Comparison of ENCODE assay signal across 19 cellular contexts in the genomic region with DNA sequence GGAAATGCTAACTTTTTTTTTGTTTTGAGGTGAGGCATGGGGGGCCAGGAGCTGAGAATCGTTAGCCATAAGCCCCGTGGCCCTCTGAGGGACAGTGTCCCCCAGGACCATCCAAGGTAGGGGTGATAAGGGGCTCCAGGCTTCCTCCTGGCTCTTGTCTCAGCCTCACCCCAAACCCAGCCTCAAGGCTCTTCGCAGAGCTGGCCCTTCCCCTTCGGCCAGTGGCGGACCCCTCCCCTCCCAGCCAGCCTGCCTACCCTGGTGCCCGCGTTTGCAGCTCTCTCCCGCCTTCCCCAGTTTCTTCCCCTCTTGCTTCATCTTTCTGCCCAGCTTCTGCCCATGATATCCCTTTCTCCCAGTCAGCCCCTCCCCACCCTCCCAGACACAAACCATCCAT. TPM values are rescaled to one million over a fixed set of nuclear protein-coding genes. Genes with fewer than 3 reads are reported as not detected.
DNase-seq lines count a peak whose midpoint lies in the region; ATAC-seq, FAIRE-seq and TF ChIP-seq lines count a peak whose summit lies in the region.
"Had no signal": no experiment of that assay in that cellular context is flagged by ENCODE, and none has a peak within 500 bp of the region (broad histone marks: within the 10 kb centered on the region; RNA-seq: fewer than 3 reads in every experiment).

No MANE protein-coding gene starts in this region.

- CTCF ChIA-PET in HepG2 (lab: Yijun Ruan, JAX; ENCODE audit: low intra/inter-chr PET ratio, low total read pairs) (no interaction called here), mammary epithelial cell (lab: Charles Lee; ENCODE audit: low non-redundant PET) (no interaction called here)

- TF ChIP-seq CTCF in OCI-LY3 (IDR thresholded peaks at IDR 0.05; ENCODE audit: low read depth, low read length) (no peak), HepG2 (CRISPR knock-in tag; IDR thresholded peaks at IDR 0.05) (no peak), upper lobe of right lung (IDR thresholded peaks at IDR 0.05) (no peak), mammary epithelial cell (conservative IDR thresholded peaks at IDR 0.05 in 1 of 2, IDR thresholded peaks at IDR 0.05 in 1 of 2; ENCODE audit: extremely low read depth in 1 of 2, insufficient read depth in 1 of 2, low read depth in 1 of 2, low read length in 2 of 2) (no peak)

- H3K9me3 Mint-ChIP-seq in activated naive CD8-positive, alpha-beta T cell treated with anti-CD3 and anti-CD28 coated beads, Interleukin-2, amount 10 ng/mL, durations not matched to agents 7 days and 5 days, result no peaks in the 10 kb centered on the region
- H3K9me3 Mint-ChIP-seq in activated naive CD8-positive, alpha-beta T cell treated with anti-CD3 and anti-CD28 coated beads, Interleukin-2, amount 50 U/mL, for 24 hours, result no peaks in the 10 kb centered on the region
- H3K9me3 Mint-ChIP-seq: CD8-positive, alpha-beta T cell had no signal

- no peak overlapping the region for H3K9ac ChIP-seq in OCI-LY3 (ENCODE audit: low read length)
- no peak overlapping the region for H3K9ac ChIP-seq in HepG2 (ENCODE audit: insufficient read depth, low read depth, low read length)
- H3K9ac ChIP-seq in mammary epithelial cell (ENCODE audit: insufficient read depth, low read length), result no peak overlapping the region

- no peak overlapping the region for H3K27ac Mint-ChIP-seq in activated naive CD8-positive, alpha-beta T cell treated with anti-CD3 and anti-CD28 coated beads, Interleukin-2, amount 10 ng/mL, durations not matched to agents 7 days and 5 days
- no peak overlapping the region for H3K27ac Mint-ChIP-seq in activated naive CD8-positive, alpha-beta T cell treated with anti-CD3 and anti-CD28 coated beads, Interleukin-2, amount 50 U/mL, for 24 hours
- H3K27ac Mint-ChIP-seq: CD8-positive, alpha-beta T cell; H9 had no signal

- H3K36me3 ChIP-seq in OCI-LY3 (replicated peaks; ENCODE audit: low read depth, low read length) (no peaks in the 10 kb centered on the region), HepG2 (replicated peaks in 1 of 2; ENCODE audit: control insufficient read depth in 1 of 2, insufficient read depth in 2 of 2, low read length in 2 of 2) (no peaks in the 10 kb centered on the region), upper lobe of right lung (no peaks in the 10 kb centered on the region), mammary epithelial cell (ENCODE audit: insufficient read depth, low read length) (no peaks in the 10 kb centered on the region)
- H3K36me3 ChIP-seq: SJCRH30 had no signal

- POLR2A ChIA-PET in activated naive CD8-positive, alpha-beta T cell treated with anti-CD3 and anti-CD28 coated beads, Interleukin-2, amount 10 ng/mL, durations not matched to agents 7 days and 5 days (lab: Charles Lee), result interaction anchor here (0.7 kb wide), 1 partner anchor 14 kb away, joined by 3 read pairs; no protein-coding TSS in a partner anchor
- POLR2A ChIA-PET in HepG2 (lab: Yijun Ruan, JAX), result no interaction called here

- TF ChIP-seq EP300 in HepG2 (IDR thresholded peaks at IDR 0.05; ENCODE audit: low read depth in 2 of 2, low read length in 2 of 2), result no peak
- TF ChIP-seq EP300 in HepG2 (CRISPR knock-in tag; IDR thresholded peaks at IDR 0.05; ENCODE audit: borderline replicate concordance), result no peak

- ATAC-seq in activated naive CD8-positive, alpha-beta T cell treated with anti-CD3 and anti-CD28 coated beads, Interleukin-2, amount 10 ng/mL, durations not matched to agents 7 days and 5 days (ENCODE audit: low read depth), result no peak
- ATAC-seq in activated naive CD8-positive, alpha-beta T cell treated with anti-CD3 and anti-CD28 coated beads, Interleukin-2, amount 50 U/mL, for 24 hours, result no peak
- ATAC-seq in HepG2 (no peak), upper lobe of right lung (no peak), HG03521 (IDR thresholded peaks at IDR 0.05; ENCODE audit: unreplicated experiment) (no peak)
- ATAC-seq: CD8-positive, alpha-beta T cell; K562; Panc1 had no signal

- H3K9me3 ChIP-seq in OCI-LY3 (ENCODE audit: insufficient read depth, low read length) (no peaks in the 10 kb centered on the region), HepG2 (ENCODE audit: low read length) (no peaks in the 10 kb centered on the region), upper lobe of right lung (no peaks in the 10 kb centered on the region), mammary epithelial cell (replicated peaks; ENCODE audit: insufficient read depth, low read length) (no peaks in the 10 kb centered on the region)
- H3K9me3 ChIP-seq: SJCRH30 had no signal

- intact Hi-C loops in HepG2 (cut with micrococcal nuclease; ENCODE audit: unreplicated experiment), result no loop called here
- intact Hi-C loops in upper lobe of right lung (cut with DNase I), result no loop called here
- intact Hi-C loops in mammary epithelial cell (cut with micrococcal nuclease), result no loop called here

- H3K79me2 ChIP-seq in OCI-LY3 (ENCODE audit: low read length), result no peaks in the 10 kb centered on the region
- no peaks in the 10 kb centered on the region for H3K79me2 ChIP-seq in HepG2 (ENCODE audit: insufficient read depth, low read length)
- H3K79me2 ChIP-seq in mammary epithelial cell (ENCODE audit: insufficient read depth, low read length), result no peaks in the 10 kb centered on the region

- FAIRE-seq in HepG2 (lab: Jason Lieb, UNC), result no peak
- FAIRE-seq: A204.1, K562 had no signal

- H3K4me1 ChIP-seq in OCI-LY3 (ENCODE audit: low read length) (peaks cover 12% of the 10 kb centered on the region), HepG2 (ENCODE audit: insufficient read depth, low read length) (peaks cover 62% of the 10 kb centered on the region), upper lobe of right lung (peaks cover 10% of the 10 kb centered on the region), mammary epithelial cell (ENCODE audit: insufficient read depth, low read length) (no peaks in the 10 kb centered on the region)
- H3K4me1 ChIP-seq: SJCRH30 had no signal

- no peak overlapping the region for H3K4me3 Mint-ChIP-seq in activated naive CD8-positive, alpha-beta T cell treated with anti-CD3 and anti-CD28 coated beads, Interleukin-2, amount 10 ng/mL, durations not matched to agents 7 days and 5 days
- no peak overlapping the region for H3K4me3 Mint-ChIP-seq in activated naive CD8-positive, alpha-beta T cell treated with anti-CD3 and anti-CD28 coated beads, Interleukin-2, amount 50 U/mL, for 24 hours
- H3K4me3 Mint-ChIP-seq: CD8-positive, alpha-beta T cell; H9 had no signal

- peaks cover 9% of the 10 kb centered on the region for H3K4me1 Mint-ChIP-seq in activated naive CD8-positive, alpha-beta T cell treated with anti-CD3 and anti-CD28 coated beads, Interleukin-2, amount 10 ng/mL, durations not matched to agents 7 days and 5 days
- H3K4me1 Mint-ChIP-seq in activated naive CD8-positive, alpha-beta T cell treated with anti-CD3 and anti-CD28 coated beads, Interleukin-2, amount 50 U/mL, for 24 hours, result peaks cover 3% of the 10 kb centered on the region

- peak; percentile 14 for DNase-seq in activated naive CD8-positive, alpha-beta T cell treated with anti-CD3 and anti-CD28 coated beads, Interleukin-2, amount 10 ng/mL, durations not matched to agents 7 days and 5 days
- DNase-seq in activated naive CD8-positive, alpha-beta T cell treated with anti-CD3 and anti-CD28 coated beads, Interleukin-2, amount 50 U/mL, for 24 hours, result no peak
- DNase-seq in HepG2 (ENCODE audit: low spot score) (no peak), upper lobe of right lung (peak; percentile 20), mammary epithelial cell (no peak), NCI-H1417 treated with DMSO at 0.1 percent for 48 hours (lab: John Stamatoyannopoulos, UW) (no peak)
- DNase-seq: Calu3; CD8-positive, alpha-beta T cell; NCI-H1105; NCI-H1694 treated with DMSO at 0.1 percent for 48 hours; NCI-H510A treated with DMSO at 0.1 percent for 48 hours; NCI-H774; SJCRH30 had no signal

- H3K27me3 ChIP-seq in OCI-LY3 (ENCODE audit: low read depth, low read length) (no peaks in the 10 kb centered on the region; the same call in 1 of the 2 replicates), HepG2 (ENCODE audit: control insufficient read depth in 1 of 2, insufficient read depth in 2 of 2, low read length in 2 of 2) (peaks cover 1 to 38% of the 10 kb centered on the region in 2 experiments; a peak in 4 of 5 replicates), upper lobe of right lung (no peaks in the 10 kb centered on the region), mammary epithelial cell (ENCODE audit: insufficient read depth, low read length) (no peaks in the 10 kb centered on the region)
- H3K27me3 ChIP-seq: SJCRH30 had no signal

- H3K27ac ChIP-seq in OCI-LY3 (ENCODE audit: low read length) (no peak overlapping the region), HepG2 (ENCODE audit: extremely low read length, insufficient read depth, low read length) (no peak overlapping the region), upper lobe of right lung (no peak overlapping the region), mammary epithelial cell (ENCODE audit: insufficient read depth, low read depth, low read length) (no peak overlapping the region)
- H3K27ac ChIP-seq: SJCRH30 had no signal

- BruUV-seq in HepG2 (replicated peaks; lab: Mats Ljungman, UMichigan) (no TSS peak), mammary epithelial cell (replicated peaks; lab: Mats Ljungman, UMichigan) (no TSS peak)

- 51% methylated on average over 8 of the region's 8 CpGs for WGBS in HepG2 (ENCODE audit: low lambda C conversion rate)
- WGBS in mammary epithelial cell (ENCODE audit: low coverage, missing lambda C conversion rate), result 82% methylated on average over 4 of the region's 8 CpGs

- H2AFZ ChIP-seq in OCI-LY3 (ENCODE audit: low read depth, low read length), result no peak overlapping the region
- no peak overlapping the region for H2AFZ ChIP-seq in HepG2 (ENCODE audit: low read length)
- H2AFZ ChIP-seq in mammary epithelial cell (ENCODE audit: low read depth, low read length), result no peak overlapping the region

- in situ Hi-C loops in HepG2 (cut with HindIII; ENCODE audit: extremely low pct_ligation_motif_present, low pct_unique_long_range_greater_than_20kb), result no loop called here
- in situ Hi-C loops in mammary epithelial cell (cut with MboI; ENCODE audit: low sequenced_read_pairs in 2 of 2), result no loop called here

- no peak for TF ChIP-seq RAD21 in HepG2 (CRISPR knock-in tag; IDR thresholded peaks at IDR 0.05)

- no peaks in the 10 kb centered on the region for H3K36me3 Mint-ChIP-seq in activated naive CD8-positive, alpha-beta T cell treated with anti-CD3 and anti-CD28 coated beads, Interleukin-2, amount 10 ng/mL, durations not matched to agents 7 days and 5 days
- H3K36me3 Mint-ChIP-seq in activated naive CD8-positive, alpha-beta T cell treated with anti-CD3 and anti-CD28 coated beads, Interleukin-2, amount 50 U/mL, for 24 hours (ENCODE audit: low read depth), result no peaks in the 10 kb centered on the region
- H3K36me3 Mint-ChIP-seq: CD8-positive, alpha-beta T cell had no signal

- H4K20me1 ChIP-seq in OCI-LY3 (ENCODE audit: insufficient read depth, low read length) (no peaks in the 10 kb centered on the region), HepG2 (ENCODE audit: insufficient read depth, low read length) (no peaks in the 10 kb centered on the region), mammary epithelial cell (ENCODE audit: insufficient read depth, low read length) (no peaks in the 10 kb centered on the region)

- H3K4me2 ChIP-seq in OCI-LY3 (ENCODE audit: low read length) (peak overlapping the region; percentile 37), HepG2 (ENCODE audit: low read depth, low read length) (peak overlapping the region; percentile 40; the same call in 1 of the 2 replicates), mammary epithelial cell (ENCODE audit: insufficient read depth, low read depth, low read length) (no peak overlapping the region)

- dilution Hi-C loops in mammary epithelial cell (cut with HindIII; ENCODE audit: low sequenced_read_pairs), result no loop called here

- H3K27me3 Mint-ChIP-seq in activated naive CD8-positive, alpha-beta T cell treated with anti-CD3 and anti-CD28 coated beads, Interleukin-2, amount 10 ng/mL, durations not matched to agents 7 days and 5 days, result peaks cover 12% of the 10 kb centered on the region
- no peaks in the 10 kb centered on the region for H3K27me3 Mint-ChIP-seq in activated naive CD8-positive, alpha-beta T cell treated with anti-CD3 and anti-CD28 coated beads, Interleukin-2, amount 50 U/mL, for 24 hours

- no peak for TF ChIP-seq POLR2A in HepG2 (IDR thresholded peaks at IDR 0.05; ENCODE audit: insufficient read depth in 1 of 2, low read depth in 2 of 2, low read length in 2 of 2)

- H3K4me3 ChIP-seq in OCI-LY3 (ENCODE audit: low read length) (no peak overlapping the region), HepG2 (replicated peaks in 1 of 3; ENCODE audit: insufficient read depth in 1 of 3, low read depth in 2 of 3, low read length in 3 of 3) (no peak overlapping the region), upper lobe of right lung (no peak overlapping the region), mammary epithelial cell (replicated peaks in 1 of 3; ENCODE audit: insufficient read depth in 1 of 3, low read depth in 2 of 3, low read length in 3 of 3) (no peak overlapping the region)
- H3K4me3 ChIP-seq: K562, SJCRH30 had no signal

RNA-seq across cellular contexts. Expression of gene ATP2A3, which starts 22.7 kb away (rescaled TPM):
- 100 to 1,000 TPM; 289 to 297 TPM for total RNA-seq in activated naive CD8-positive, alpha-beta T cell treated with anti-CD3 and anti-CD28 coated beads, Interleukin-2, amount 10 ng/mL, durations not matched to agents 7 days and 5 days
- total RNA-seq in HepG2 (2016; rRNA removed; fragmentation: Illumina TruSeq; extraction: Trizol), result not detected in 2 replicates
- total RNA-seq in HepG2 (2016; cell fraction: cytosol; rRNA removed; fragmentation: Illumina TruSeq; extraction: Trizol; ENCODE audit: low read depth), result not detected in 2 replicates
- not detected in 2 replicates for total RNA-seq in HepG2 (2016; cell fraction: insoluble cytoplasmic fraction; rRNA removed; fragmentation: Illumina TruSeq; extraction: Trizol)
- total RNA-seq in HepG2 (2016; cell fraction: membrane; rRNA removed; fragmentation: Illumina TruSeq; extraction: Trizol), result not detected in 2 replicates
- not detected in 2 replicates for total RNA-seq in HepG2 (2016; cell fraction: nucleus; rRNA removed; fragmentation: Illumina TruSeq; extraction: Trizol)
- 0.07 and 0.10 TPM in 2 replicates for polyA plus RNA-seq in HepG2 (2011; rRNA removed)
- polyA plus RNA-seq in HepG2 (2011; cell fraction: cytosol; rRNA removed), result 0.03 and 0.14 TPM in 2 replicates
- 0.16 and 0.40 TPM in 2 replicates for polyA plus RNA-seq in HepG2 (2011; cell fraction: nucleus; rRNA removed)
- polyA plus RNA-seq in HepG2 (2012), result 0.15 and 0.25 TPM in 2 replicates
- not detected in 2 replicates for polyA plus RNA-seq in HepG2 (2016; cell fraction: cytosol; fragmentation: Illumina TruSeq; extraction: Trizol; ENCODE audit: low read depth)
- polyA plus RNA-seq in HepG2 (2016; cell fraction: insoluble cytoplasmic fraction; fragmentation: Illumina TruSeq; extraction: Trizol; ENCODE audit: low read depth), result not detected in 2 replicates
- not detected in 2 replicates for polyA plus RNA-seq in HepG2 (2016; cell fraction: membrane; fragmentation: Illumina TruSeq; extraction: Trizol; ENCODE audit: low read depth)
- not detected in 2 replicates for polyA plus RNA-seq in HepG2 (2016; cell fraction: nucleus; fragmentation: Illumina TruSeq; extraction: Trizol; ENCODE audit: insufficient read depth, low read depth)
- 0.52 and 1.2 TPM in 2 replicates for polyA minus RNA-seq in HepG2 (2011; rRNA and poly(A)+ RNA removed; ENCODE audit: low replicate concordance)
- not detected in 2 replicates for polyA minus RNA-seq in HepG2 (2011; cell fraction: cytosol; rRNA and poly(A)+ RNA removed)
- polyA minus RNA-seq in HepG2 (2011; cell fraction: nucleus; rRNA and poly(A)+ RNA removed), result 0.13 TPM in 1 of 2 replicates, not detected in the other
- 44.4 TPM for total RNA-seq in upper lobe of right lung
- under 1 TPM in 1 of 2 donors, not detected in 1; 0.19 TPM for total RNA-seq in mammary epithelial cell
- polyA plus RNA-seq in mammary epithelial cell, result not detected
- not detected for polyA minus RNA-seq in mammary epithelial cell

Comparison
In these comparisons a context has a peak if more than half of its experiments do, and no peak if none do; other contexts are left out.
1. DNase-seq: peak in activated naive CD8-positive, alpha-beta T cell treated with anti-CD3 and anti-CD28 coated beads, Interleukin-2, amount 10 ng/mL, durations not matched to agents 7 days and 5 days (single experiment) and upper lobe of right lung (single experiment); none in activated naive CD8-positive, alpha-beta T cell treated with anti-CD3 and anti-CD28 coated beads, Interleukin-2, amount 50 U/mL, for 24 hours (single experiment), HepG2 (single experiment), mammary epithelial cell (single experiment) and NCI-H1417 treated with DMSO at 0.1 percent for 48 hours (single experiment).
2. RNA of gene ATP2A3, which starts 22.7 kb away (total RNA-seq): 289 to 297 TPM in activated naive CD8-positive, alpha-beta T cell treated with anti-CD3 and anti-CD28 coated beads, Interleukin-2, amount 10 ng/mL, durations not matched to agents 7 days and 5 days and 44.4 TPM in upper lobe of right lung (single experiment); 0.19 TPM in mammary epithelial cell and not detected in HepG2; every median in the first group is over 10 times any median in the second.